ENCODE assay signal across 18 cellular contexts in the genomic region with DNA sequence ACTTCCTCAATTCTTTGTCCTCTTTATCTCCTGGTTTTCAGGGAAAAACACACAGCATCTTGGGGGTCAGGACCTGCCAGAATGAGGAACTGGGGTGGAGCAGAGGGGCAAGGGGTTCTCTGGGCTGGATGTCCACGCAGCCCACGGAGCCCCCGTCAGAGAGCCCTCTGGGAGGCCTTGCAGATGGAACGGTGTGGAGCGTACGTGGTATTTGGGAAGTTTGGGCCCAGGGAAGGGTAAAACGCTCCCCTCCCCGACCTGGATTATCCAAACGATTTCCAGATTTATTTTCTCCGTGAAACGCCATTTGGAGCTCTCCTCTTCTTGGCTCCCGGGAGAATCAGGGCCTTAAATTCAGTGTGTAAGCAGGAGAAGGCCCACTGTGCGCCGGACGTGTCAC. TPM values are rescaled to one million over a fixed set of nuclear protein-coding genes. Genes with fewer than 3 reads are reported as not detected.
DNase-seq lines count a peak whose midpoint lies in the region; ATAC-seq, FAIRE-seq and TF ChIP-seq lines count a peak whose summit lies in the region.
"Had no signal": no experiment of that assay in that cellular context is flagged by ENCODE, and none has a peak within 500 bp of the region (broad histone marks: within the 10 kb centered on the region; RNA-seq: fewer than 3 reads in every experiment).

No MANE protein-coding gene starts in this region.

- CTCF ChIA-PET in K562 (lab: Yijun Ruan, JAX; ENCODE audit: low intra/inter-chr PET ratio), result no interaction called here

- H3K4me3 Mint-ChIP-seq in neural progenitor cell (no peak overlapping the region), nephron progenitor cell (no peak overlapping the region)
- H3K4me3 Mint-ChIP-seq: CD14-positive monocyte; CD8-positive, alpha-beta T cell had no signal

- H3K79me2 ChIP-seq in K562 (ENCODE audit: control insufficient read depth, insufficient read depth, low read length), result no peaks in the 10 kb centered on the region
- H3K79me2 ChIP-seq in hepatocyte, result no peaks in the 10 kb centered on the region
- H3K79me2 ChIP-seq in neural progenitor cell (ENCODE audit: low read depth), result no peaks in the 10 kb centered on the region
- H3K79me2 ChIP-seq in MM.1S (ENCODE audit: low read length), result no peaks in the 10 kb centered on the region

- peaks cover 0 to 30% of the 10 kb centered on the region in 2 experiments; a peak in 2 of 5 replicates for H3K27me3 ChIP-seq in K562 (ENCODE audit: control insufficient read depth in 2 of 2, insufficient read depth in 2 of 2, low read length in 2 of 2)
- H3K27me3 ChIP-seq in hepatocyte, result no peaks in the 10 kb centered on the region
- H3K27me3 ChIP-seq in neural progenitor cell, result no peaks in the 10 kb centered on the region
- H3K27me3 ChIP-seq in MM.1S (replicated peaks; ENCODE audit: insufficient read depth, low read length), result peaks cover 63% of the 10 kb centered on the region
- H3K27me3 ChIP-seq: BLaER1 had no signal

- H3K9me3 ChIP-seq in K562 (replicated peaks; ENCODE audit: control insufficient read depth, insufficient read depth, low read depth, low read length) (no peaks in the 10 kb centered on the region), hepatocyte (ENCODE audit: low read depth) (no peaks in the 10 kb centered on the region), neural progenitor cell (ENCODE audit: low read depth) (no peaks in the 10 kb centered on the region), MM.1S (replicated peaks; ENCODE audit: insufficient read depth, low read length) (no peaks in the 10 kb centered on the region)
- H3K9me3 ChIP-seq: HAP-1 had no signal

- in situ Hi-C loops in K562 (cut with MboI), result no loop called here

- H3K27me3 Mint-ChIP-seq in neural progenitor cell (ENCODE audit: insufficient read depth, low read depth), result peaks cover 8% of the 10 kb centered on the region
- peaks cover 20% of the 10 kb centered on the region for H3K27me3 Mint-ChIP-seq in nephron progenitor cell (ENCODE audit: low read depth, poor library complexity)

- no peak for TF ChIP-seq POLR2A in K562 (conservative IDR thresholded peaks at IDR 0.05)

- no peaks in the 10 kb centered on the region for H3K36me3 ChIP-seq in K562 (ENCODE audit: control insufficient read depth, insufficient read depth, low read length)
- no peaks in the 10 kb centered on the region for H3K36me3 ChIP-seq in hepatocyte (replicated peaks; ENCODE audit: insufficient read depth, low read depth)
- no peaks in the 10 kb centered on the region for H3K36me3 ChIP-seq in neural progenitor cell
- H3K36me3 ChIP-seq in urinary bladder (ENCODE audit: insufficient read depth), result no peaks in the 10 kb centered on the region
- no peaks in the 10 kb centered on the region for H3K36me3 ChIP-seq in MM.1S (replicated peaks; ENCODE audit: insufficient read depth, low read length)
- H3K36me3 ChIP-seq: BLaER1, HAP-1 had no signal

- H3K27ac Mint-ChIP-seq in neural progenitor cell, result peak overlapping the region; percentile 11
- no peak overlapping the region for H3K27ac Mint-ChIP-seq in nephron progenitor cell
- H3K27ac Mint-ChIP-seq: CD8-positive, alpha-beta T cell had no signal

- TF ChIP-seq RAD21 in K562 (CRISPR knock-in tag; conservative IDR thresholded peaks at IDR 0.05 in 1 of 2, IDR thresholded peaks at IDR 0.05 in 1 of 2), result no peak

- no peak overlapping the region for H2AFZ ChIP-seq in K562 (ENCODE audit: low read depth, low read length)
- H2AFZ ChIP-seq in hepatocyte, result no peak overlapping the region
- H2AFZ ChIP-seq in neural progenitor cell (replicated peaks), result peak overlapping the region; percentile 57
- no peak overlapping the region for H2AFZ ChIP-seq in MM.1S (ENCODE audit: low read length)

- H3K9me1 ChIP-seq in K562 (ENCODE audit: control insufficient read depth, insufficient read depth, low read length), result no peaks in the 10 kb centered on the region

- no peak for TF ChIP-seq EP300 in K562 (IDR thresholded peaks at IDR 0.05; ENCODE audit: low read length)

- 0% methylated on average over 15 of the region's 15 CpGs for WGBS in K562 (ENCODE audit: insufficient coverage, low coverage, missing lambda C conversion rate)
- WGBS in hepatocyte (ENCODE audit: low lambda C conversion rate, missing lambda C conversion rate), result 67% methylated on average over 15 of the region's 15 CpGs
- WGBS in urinary bladder, result 53% methylated on average over 15 of the region's 15 CpGs

- H3K4me2 ChIP-seq in K562 (ENCODE audit: insufficient read depth, low read length) (no peak overlapping the region), hepatocyte (no peak overlapping the region), neural progenitor cell (no peak overlapping the region), MM.1S (ENCODE audit: low read depth, low read length) (no peak overlapping the region)
- H3K4me2 ChIP-seq: BLaER1 had no signal

- H3K27ac ChIP-seq in K562 (ENCODE audit: extremely low read depth, low read depth, low read length) (no peak overlapping the region), hepatocyte (peak overlapping the region; percentile 71), neural progenitor cell (no peak overlapping the region), urinary bladder (ENCODE audit: low read depth) (peak overlapping the region; percentile 48), MM.1S (ENCODE audit: low read length) (no peak overlapping the region)
- H3K27ac ChIP-seq: BLaER1 had no signal

- H3K9me2 ChIP-seq in hepatocyte (replicated peaks; ENCODE audit: insufficient read depth), result no peaks in the 10 kb centered on the region
- H3K9me2 ChIP-seq in MM.1S (replicated peaks; ENCODE audit: insufficient read depth, low read length), result no peaks in the 10 kb centered on the region

- H3K4me3 ChIP-seq in K562 (no peak overlapping the region), hepatocyte (no peak overlapping the region), neural progenitor cell (no peak overlapping the region), urinary bladder (ENCODE audit: low read depth, low read length) (no peak overlapping the region), MM.1S (ENCODE audit: low read length) (no peak overlapping the region)
- H3K4me3 ChIP-seq: BLaER1, GM12878, HAP-1 had no signal

- intact Hi-C loops in K562 (cut with micrococcal nuclease), result no loop called here

- H4K20me1 ChIP-seq in K562 (replicated peaks; ENCODE audit: control insufficient read depth, insufficient read depth, low read length) (no peaks in the 10 kb centered on the region), hepatocyte (ENCODE audit: insufficient read depth, poor library complexity, severe bottlenecking) (no peaks in the 10 kb centered on the region), neural progenitor cell (ENCODE audit: low read depth) (no peaks in the 10 kb centered on the region), MM.1S (ENCODE audit: insufficient read depth, low read length) (no peaks in the 10 kb centered on the region)
- H4K20me1 ChIP-seq: BLaER1 had no signal

- peaks cover 13% of the 10 kb centered on the region for H3K4me1 Mint-ChIP-seq in neural progenitor cell
- H3K4me1 Mint-ChIP-seq in nephron progenitor cell, result no peaks in the 10 kb centered on the region
- H3K4me1 Mint-ChIP-seq: CD14-positive monocyte had no signal

- POLR2A ChIA-PET in K562 (lab: Yijun Ruan, JAX), result interaction anchor here (1.0 kb wide), 1 partner anchor 12 kb away, joined by 3 read pairs; no protein-coding TSS in a partner anchor

- no peak for DNase-seq in K562 (ENCODE audit: extremely low read depth in 1 of 4, low spot score in 3 of 4)
- DNase-seq in hepatocyte (ENCODE audit: low spot score), result no peak
- DNase-seq in neural progenitor cell (ENCODE audit: low spot score), result no peak
- no peak for DNase-seq in nephron progenitor cell
- no peak for DNase-seq in MM.1S
- DNase-seq: 8988T; Calu3; CD8-positive, alpha-beta T cell; DMS79 treated with DMSO at 0.1 percent for 48 hours; GF-D8 had no signal

- no TSS peak for BruUV-seq in K562 (replicated peaks; lab: Mats Ljungman, UMichigan)

- H3K9ac ChIP-seq in K562 (ENCODE audit: insufficient read depth in 1 of 2, low read depth in 2 of 2, low read length in 2 of 2) (no peak overlapping the region), neural progenitor cell (no peak overlapping the region), MM.1S (ENCODE audit: low read length) (no peak overlapping the region)
- H3K9ac ChIP-seq: BLaER1 had no signal

- no peaks in the 10 kb centered on the region for H3K4me1 ChIP-seq in K562 (replicated peaks in 1 of 2; ENCODE audit: control insufficient read depth in 2 of 2, insufficient read depth in 2 of 2, low read length in 2 of 2)
- peaks cover under 1% of the 10 kb centered on the region for H3K4me1 ChIP-seq in hepatocyte (ENCODE audit: insufficient read depth)
- peaks cover 4% of the 10 kb centered on the region for H3K4me1 ChIP-seq in neural progenitor cell
- H3K4me1 ChIP-seq in urinary bladder (ENCODE audit: insufficient read depth), result no peaks in the 10 kb centered on the region
- H3K4me1 ChIP-seq in MM.1S (ENCODE audit: low read length), result no peaks in the 10 kb centered on the region
- H3K4me1 ChIP-seq: BLaER1 had no signal

- ATAC-seq in K562, result no peak
- ATAC-seq in GM21528 (IDR thresholded peaks at IDR 0.05; ENCODE audit: low FRiP score, unreplicated experiment), result no peak
- ATAC-seq: CD8-positive, alpha-beta T cell; GM12878; HepG2 had no signal

- H3K9me3 Mint-ChIP-seq in neural progenitor cell (no peaks in the 10 kb centered on the region), nephron progenitor cell (no peaks in the 10 kb centered on the region)

- FAIRE-seq in K562 (lab: Jason Lieb, UNC), result no peak
- FAIRE-seq: GM12878, HepG2 had no signal

- H3K36me3 Mint-ChIP-seq in neural progenitor cell (peaks cover 3% of the 10 kb centered on the region), nephron progenitor cell (ENCODE audit: low read depth) (no peaks in the 10 kb centered on the region)
- H3K36me3 Mint-ChIP-seq: CD14-positive monocyte; CD8-positive, alpha-beta T cell had no signal

- TF ChIP-seq CTCF in K562 (IDR thresholded peaks at IDR 0.05 in 2 of 3, conservative IDR thresholded peaks at IDR 0.05 in 1 of 3; ENCODE audit: insufficient read depth in 2 of 3, low read depth in 1 of 3, low read length in 3 of 3) (no peak), hepatocyte (IDR thresholded peaks at IDR 0.05; ENCODE audit: poor library complexity) (no peak), neural progenitor cell (IDR thresholded peaks at IDR 0.05) (no peak), nephron progenitor cell (IDR thresholded peaks at IDR 0.05) (no peak), MM.1S (IDR thresholded peaks at IDR 0.05; ENCODE audit: low read length) (no peak)

- H3F3A ChIP-seq in neural progenitor cell (ENCODE audit: low read depth), result no peaks in the 10 kb centered on the region
- no peaks in the 10 kb centered on the region for H3F3A ChIP-seq in MM.1S (ENCODE audit: insufficient read depth, low read length)

RNA-seq across cellular contexts. Expression of a gene that starts 51.7 kb away (rescaled TPM):
- not detected in 2 replicates for total RNA-seq in K562 (2011; cell fraction: chromatin; rRNA removed; ENCODE audit: low replicate concordance)
- not detected in 2 replicates for total RNA-seq in K562 (2011; cell fraction: nucleolus; rRNA removed)
- not detected in 2 replicates for total RNA-seq in K562 (2011; cell fraction: nucleoplasm; rRNA removed)
- total RNA-seq in K562 (2014; rRNA removed), result not detected in 2 replicates
- not detected in 2 replicates for total RNA-seq in K562 (2014; rRNA removed; fragmentation: Illumina TruSeq; extraction: Trizol)
- not detected in 2 replicates for total RNA-seq in K562 (2015; rRNA removed; fragmentation: Illumina TruSeq; extraction: Trizol)
- not detected in 2 replicates for total RNA-seq in K562 (2021)
- not detected in 2 replicates for polyA plus RNA-seq in K562 (2011; rRNA removed)
- not detected in 2 replicates for polyA plus RNA-seq in K562 (2011; cell fraction: cytosol; rRNA removed)
- polyA plus RNA-seq in K562 (2011; cell fraction: nucleus; rRNA removed), result not detected in 2 replicates
- polyA plus RNA-seq in K562 (2012), result 0.04 TPM in 1 of 2 replicates, not detected in the other
- not detected in 2 replicates for polyA plus RNA-seq in K562 (2014; fragmentation: Illumina TruSeq; extraction: Trizol)
- polyA plus RNA-seq in K562 (2014; fragmentation: Nextera tagmentation; extraction: Ambion mirVana), result not detected
- polyA plus RNA-seq in K562 (2014; rRNA removed), result not detected in 2 replicates
- not detected in 2 replicates for polyA minus RNA-seq in K562 (2011; rRNA and poly(A)+ RNA removed)
- not detected in 2 replicates for polyA minus RNA-seq in K562 (2011; cell fraction: cytosol; rRNA and poly(A)+ RNA removed)
- polyA minus RNA-seq in K562 (2011; cell fraction: nucleus; rRNA and poly(A)+ RNA removed), result not detected in 2 replicates
- 6.5 and 7.5 TPM in 2 replicates for total RNA-seq in hepatocyte
- polyA plus RNA-seq in hepatocyte, result 3.6 and 4.1 TPM in 2 replicates
- total RNA-seq in neural progenitor cell (ENCODE audit: low replicate concordance), result 0.24 and 0.84 TPM in 2 replicates
- total RNA-seq in urinary bladder, result 34.4 TPM
- 4.9 TPM for polyA plus RNA-seq in urinary bladder
- total RNA-seq: Calu3; CD8-positive, alpha-beta T cell; GM12878; HepG2 had no signal
- polyA plus RNA-seq: AG04450, CD14-positive monocyte, GM12878, HepG2 had no signal

Comparison
In these comparisons a context has a peak if more than half of its experiments do, and no peak if none do; other contexts are left out.
1. H3K27ac ChIP-seq: peak in hepatocyte (single experiment) and urinary bladder (single experiment); none in K562 (single experiment), neural progenitor cell (single experiment) and MM.1S (single experiment).